In the genomic region with DNA sequence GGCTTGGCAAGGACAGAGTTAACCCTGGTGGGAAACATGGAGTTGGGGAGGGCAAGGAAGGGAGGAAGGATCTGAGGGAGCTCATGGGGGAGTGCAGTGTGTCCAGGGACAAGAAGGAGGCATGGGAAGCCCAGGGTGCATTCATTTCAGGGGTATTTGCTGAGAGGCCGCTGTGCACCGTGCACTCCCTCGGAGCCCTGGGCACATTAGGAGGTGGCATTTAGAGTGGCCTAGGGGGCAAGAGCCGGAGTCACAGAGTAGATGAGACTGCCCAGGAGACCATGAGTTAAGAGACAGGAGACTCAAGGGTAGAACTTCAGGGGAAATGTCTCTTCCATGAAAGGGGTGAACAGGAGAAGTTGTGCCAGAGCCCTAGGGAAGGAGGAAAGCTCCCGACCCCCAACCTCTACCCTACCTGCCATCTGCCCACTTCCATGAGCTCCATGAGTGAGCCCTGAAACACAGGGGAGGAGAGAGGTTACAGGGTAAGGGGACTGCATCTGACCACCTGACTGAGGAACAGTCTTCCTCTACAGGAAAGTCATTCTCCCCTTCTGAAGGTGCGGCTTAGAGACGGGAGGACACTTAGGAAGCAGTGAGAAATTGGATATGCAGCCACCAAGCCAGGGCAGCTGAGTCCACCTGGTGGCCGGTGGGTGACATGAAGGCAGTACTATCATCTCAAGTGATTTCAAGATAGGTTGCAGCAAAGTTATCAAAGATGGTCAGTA, we compare ENCODE assay signal across 1 cellular context.
TF ChIP-seq lines count a peak whose summit lies in the region.

No MANE protein-coding gene starts in this region.

TF ChIP-seq in GM12878, 131 proteins besides CTCF, POLR2A, EP300 and RAD21 (continued from another document):
- TF ChIP-seq, protein P1, sequence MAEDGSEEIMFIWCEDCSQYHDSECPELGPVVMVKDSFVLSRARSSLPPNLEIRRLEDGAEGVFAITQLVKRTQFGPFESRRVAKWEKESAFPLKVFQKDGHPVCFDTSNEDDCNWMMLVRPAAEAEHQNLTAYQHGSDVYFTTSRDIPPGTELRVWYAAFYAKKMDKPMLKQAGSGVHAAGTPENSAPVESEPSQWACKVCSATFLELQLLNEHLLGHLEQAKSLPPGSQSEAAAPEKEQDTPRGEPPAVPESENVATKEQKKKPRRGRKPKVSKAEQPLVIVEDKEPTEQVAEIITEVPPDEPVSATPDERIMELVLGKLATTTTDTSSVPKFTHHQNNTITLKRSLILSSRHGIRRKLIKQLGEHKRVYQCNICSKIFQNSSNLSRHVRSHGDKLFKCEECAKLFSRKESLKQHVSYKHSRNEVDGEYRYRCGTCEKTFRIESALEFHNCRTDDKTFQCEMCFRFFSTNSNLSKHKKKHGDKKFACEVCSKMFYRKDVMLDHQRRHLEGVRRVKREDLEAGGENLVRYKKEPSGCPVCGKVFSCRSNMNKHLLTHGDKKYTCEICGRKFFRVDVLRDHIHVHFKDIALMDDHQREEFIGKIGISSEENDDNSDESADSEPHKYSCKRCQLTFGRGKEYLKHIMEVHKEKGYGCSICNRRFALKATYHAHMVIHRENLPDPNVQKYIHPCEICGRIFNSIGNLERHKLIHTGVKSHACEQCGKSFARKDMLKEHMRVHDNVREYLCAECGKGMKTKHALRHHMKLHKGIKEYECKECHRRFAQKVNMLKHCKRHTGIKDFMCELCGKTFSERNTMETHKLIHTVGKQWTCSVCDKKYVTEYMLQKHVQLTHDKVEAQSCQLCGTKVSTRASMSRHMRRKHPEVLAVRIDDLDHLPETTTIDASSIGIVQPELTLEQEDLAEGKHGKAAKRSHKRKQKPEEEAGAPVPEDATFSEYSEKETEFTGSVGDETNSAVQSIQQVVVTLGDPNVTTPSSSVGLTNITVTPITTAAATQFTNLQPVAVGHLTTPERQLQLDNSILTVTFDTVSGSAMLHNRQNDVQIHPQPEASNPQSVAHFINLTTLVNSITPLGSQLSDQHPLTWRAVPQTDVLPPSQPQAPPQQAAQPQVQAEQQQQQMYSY (CRISPR knock-in tag; IDR thresholded peaks at IDR 0.05) = no peak
- TF ChIP-seq RFX5 (IDR thresholded peaks at IDR 0.05; ENCODE audit: low read depth, low read length) (no peak), IKZF1 (conservative IDR thresholded peaks at IDR 0.05) (0 out of 2 replicates have a peak, but pooled peaks have one; percentile 10), EGR1 (IDR thresholded peaks at IDR 0.05; ENCODE audit: borderline replicate concordance in 1 of 2, low read depth in 2 of 2, low read length in 2 of 2) (no peak), HDAC2 (IDR thresholded peaks at IDR 0.05) (no peak), RB1 (IDR thresholded peaks at IDR 0.05; ENCODE audit: borderline replicate concordance) (no peak), HDGF (IDR thresholded peaks at IDR 0.05) (no peak), WRNIP1 (IDR thresholded peaks at IDR 0.05; ENCODE audit: borderline replicate concordance, low read depth, low read length) (no peak), SPI1 (IDR thresholded peaks at IDR 0.05; ENCODE audit: borderline replicate concordance, insufficient read depth, low read depth, low read length) (no peak), RCOR1 (conservative IDR thresholded peaks at IDR 0.05; ENCODE audit: low read depth, low read length) (no peak)
- TF ChIP-seq, protein P2, sequence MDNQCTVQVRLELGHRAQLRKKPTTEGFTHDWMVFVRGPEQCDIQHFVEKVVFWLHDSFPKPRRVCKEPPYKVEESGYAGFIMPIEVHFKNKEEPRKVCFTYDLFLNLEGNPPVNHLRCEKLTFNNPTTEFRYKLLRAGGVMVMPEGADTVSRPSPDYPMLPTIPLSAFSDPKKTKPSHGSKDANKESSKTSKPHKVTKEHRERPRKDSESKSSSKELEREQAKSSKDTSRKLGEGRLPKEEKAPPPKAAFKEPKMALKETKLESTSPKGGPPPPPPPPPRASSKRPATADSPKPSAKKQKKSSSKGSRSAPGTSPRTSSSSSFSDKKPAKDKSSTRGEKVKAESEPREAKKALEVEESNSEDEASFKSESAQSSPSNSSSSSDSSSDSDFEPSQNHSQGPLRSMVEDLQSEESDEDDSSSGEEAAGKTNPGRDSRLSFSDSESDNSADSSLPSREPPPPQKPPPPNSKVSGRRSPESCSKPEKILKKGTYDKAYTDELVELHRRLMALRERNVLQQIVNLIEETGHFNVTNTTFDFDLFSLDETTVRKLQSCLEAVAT (IDR thresholded peaks at IDR 0.05) = no peak
- TF ChIP-seq, protein P3, sequence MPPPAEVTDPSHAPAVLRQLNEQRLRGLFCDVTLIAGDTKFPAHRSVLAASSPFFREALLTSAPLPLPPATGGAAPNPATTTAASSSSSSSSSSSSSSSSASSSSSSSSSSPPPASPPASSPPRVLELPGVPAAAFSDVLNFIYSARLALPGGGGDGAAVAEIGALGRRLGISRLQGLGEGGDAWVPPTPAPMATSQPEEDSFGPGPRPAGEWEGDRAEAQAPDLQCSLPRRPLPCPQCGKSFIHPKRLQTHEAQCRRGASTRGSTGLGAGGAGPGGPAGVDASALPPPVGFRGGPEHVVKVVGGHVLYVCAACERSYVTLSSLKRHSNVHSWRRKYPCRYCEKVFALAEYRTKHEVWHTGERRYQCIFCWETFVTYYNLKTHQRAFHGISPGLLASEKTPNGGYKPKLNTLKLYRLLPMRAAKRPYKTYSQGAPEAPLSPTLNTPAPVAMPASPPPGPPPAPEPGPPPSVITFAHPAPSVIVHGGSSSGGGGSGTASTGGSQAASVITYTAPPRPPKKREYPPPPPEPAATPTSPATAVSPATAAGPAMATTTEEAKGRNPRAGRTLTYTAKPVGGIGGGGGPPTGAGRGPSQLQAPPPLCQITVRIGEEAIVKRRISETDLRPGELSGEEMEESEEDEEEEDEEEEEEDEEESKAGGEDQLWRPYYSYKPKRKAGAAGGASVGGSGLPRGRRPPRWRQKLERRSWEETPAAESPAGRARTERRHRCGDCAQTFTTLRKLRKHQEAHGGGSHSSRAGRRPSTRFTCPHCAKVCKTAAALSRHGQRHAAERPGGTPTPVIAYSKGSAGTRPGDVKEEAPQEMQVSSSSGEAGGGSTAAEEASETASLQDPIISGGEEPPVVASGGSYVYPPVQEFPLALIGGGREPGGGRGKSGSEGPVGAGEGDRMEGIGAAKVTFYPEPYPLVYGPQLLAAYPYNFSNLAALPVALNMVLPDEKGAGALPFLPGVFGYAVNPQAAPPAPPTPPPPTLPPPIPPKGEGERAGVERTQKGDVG (CRISPR knock-in tag; IDR thresholded peaks at IDR 0.05) = no peak
